In the genomic region with DNA sequence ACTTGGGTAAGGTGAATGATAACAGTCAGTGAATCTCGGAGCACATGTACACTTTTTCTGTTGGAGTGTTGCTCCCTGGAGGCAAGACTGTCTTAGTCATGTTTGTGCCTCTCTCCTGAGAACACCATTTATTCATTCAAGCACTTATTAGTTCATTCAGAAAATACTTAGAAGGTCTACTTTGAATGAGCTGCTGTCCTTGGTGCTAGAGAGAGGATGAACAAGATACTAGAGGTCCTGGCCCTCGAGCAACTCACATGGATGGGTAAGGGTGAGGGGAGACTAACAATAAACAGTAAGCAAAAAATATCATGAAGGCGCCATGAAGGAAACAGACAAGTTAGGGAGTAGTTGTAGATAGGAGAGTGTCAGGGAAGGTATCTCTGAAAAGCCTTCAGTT, we compare ENCODE assay signal across 26 cellular contexts. TPM values are rescaled to one million over a fixed set of nuclear protein-coding genes. Genes with fewer than 3 reads are reported as not detected.
DNase-seq lines count a peak whose midpoint lies in the region; ATAC-seq, FAIRE-seq and TF ChIP-seq lines count a peak whose summit lies in the region.
"Had no signal": no experiment of that assay in that cellular context is flagged by ENCODE, and none has a peak within 500 bp of the region (broad histone marks: within the 10 kb centered on the region; RNA-seq: fewer than 3 reads in every experiment).

No MANE protein-coding gene starts in this region.

- H3K9me3 ChIP-seq in HepG2 (ENCODE audit: low read length) (no peaks in the 10 kb centered on the region), right lobe of liver (no peaks in the 10 kb centered on the region), adipocyte (ENCODE audit: control insufficient read depth, low read length) (no peaks in the 10 kb centered on the region), aorta (ENCODE audit: control insufficient read depth, low read length) (no peaks in the 10 kb centered on the region), gastroesophageal sphincter (no peaks in the 10 kb centered on the region), gastrocnemius medialis (no peaks in the 10 kb centered on the region)
- H3K9me3 ChIP-seq: lower lobe of right lung, transverse colon had no signal

- no peaks in the 10 kb centered on the region for H3K27me3 ChIP-seq in HepG2 (ENCODE audit: control insufficient read depth in 1 of 2, insufficient read depth in 2 of 2, low read length in 2 of 2)
- no peaks in the 10 kb centered on the region for H3K27me3 ChIP-seq in right lobe of liver
- no peaks in the 10 kb centered on the region for H3K27me3 ChIP-seq in adipocyte (replicated peaks; ENCODE audit: control insufficient read depth, insufficient read depth, low read length)
- no peaks in the 10 kb centered on the region for H3K27me3 ChIP-seq in aorta (ENCODE audit: control insufficient read depth in 1 of 2, insufficient read depth in 2 of 2, low read length in 1 of 2)
- peaks cover 8% of the 10 kb centered on the region for H3K27me3 ChIP-seq in gastroesophageal sphincter
- H3K27me3 ChIP-seq in gastrocnemius medialis = no peaks in the 10 kb centered on the region
- H3K27me3 ChIP-seq: brain microvascular endothelial cell, transverse colon had no signal

- H3K4me1 ChIP-seq in HepG2 (ENCODE audit: insufficient read depth, low read length) (peaks cover 14% of the 10 kb centered on the region; the same call in 1 of the 2 replicates), right lobe of liver (no peaks in the 10 kb centered on the region), adipocyte (ENCODE audit: control insufficient read depth, insufficient read depth, low read length) (no peaks in the 10 kb centered on the region), aorta (ENCODE audit: control insufficient read depth in 1 of 2, insufficient read depth in 2 of 2, low read length in 2 of 2) (no peaks in the 10 kb centered on the region), gastroesophageal sphincter (peaks cover 0 to 5% (median 0%) of the 10 kb centered on the region in 3 donors), gastrocnemius medialis (no peaks in the 10 kb centered on the region)
- H3K4me1 ChIP-seq: lower lobe of right lung, transverse colon had no signal

- in situ Hi-C loops in HepG2 (cut with HindIII; ENCODE audit: extremely low pct_ligation_motif_present, low pct_unique_long_range_greater_than_20kb) (no loop called here), gastrocnemius medialis (cut with MboI; ENCODE audit: low sequenced_read_pairs in 4 of 4) (loop anchor here in 2 of 4 donors (10.0 kb wide), 2 partner anchors 255 to 265 kb away; no protein-coding TSS in a partner anchor)

- no peak overlapping the region for H2AFZ ChIP-seq in HepG2 (ENCODE audit: low read length)

- 31% methylated on average over 3 of the region's 3 CpGs for WGBS in HepG2 (ENCODE audit: low lambda C conversion rate)
- 76% methylated on average over 3 of the region's 3 CpGs for WGBS in right lobe of liver (ENCODE audit: insufficient coverage, low coverage, low lambda C conversion rate, missing lambda C conversion rate)
- WGBS in aorta, 2 donors = 87 to 89% methylated on average over 3 of the region's 3 CpGs
- 73 to 100% methylated on average over 2 to 3 of the region's 3 CpGs for WGBS in gastroesophageal sphincter (ENCODE audit: low coverage in 1 of 2), 2 donors

- FAIRE-seq in HepG2 (lab: Jason Lieb, UNC) = no peak
- FAIRE-seq: A204.1, islet of Langerhans, RCC 7860 had no signal

- TF ChIP-seq POLR2A in HepG2 (IDR thresholded peaks at IDR 0.05; ENCODE audit: insufficient read depth in 1 of 2, low read depth in 2 of 2, low read length in 2 of 2) (no peak), right lobe of liver (IDR thresholded peaks at IDR 0.05) (no peak), gastroesophageal sphincter (IDR thresholded peaks at IDR 0.05) (no peak), gastrocnemius medialis (IDR thresholded peaks at IDR 0.05) (no peak)

- H3K36me3 ChIP-seq in HepG2 (replicated peaks in 1 of 2; ENCODE audit: control insufficient read depth in 1 of 2, insufficient read depth in 2 of 2, low read length in 2 of 2) (no peaks in the 10 kb centered on the region), right lobe of liver (no peaks in the 10 kb centered on the region), adipocyte (ENCODE audit: control insufficient read depth, insufficient read depth, low read length, severe bottlenecking) (no peaks in the 10 kb centered on the region), aorta (ENCODE audit: control insufficient read depth in 1 of 2, insufficient read depth in 2 of 2, low read length in 1 of 2) (no peaks in the 10 kb centered on the region), gastroesophageal sphincter (no peaks in the 10 kb centered on the region), gastrocnemius medialis (no peaks in the 10 kb centered on the region)
- H3K36me3 ChIP-seq: brain microvascular endothelial cell, lower lobe of right lung, transverse colon had no signal

- ATAC-seq in HepG2 (peak; percentile 30; the same call in 1 of the 3 replicates), right lobe of liver (no peak), aorta (ENCODE audit: low FRiP score) (no peak), gastroesophageal sphincter (no peak), gastrocnemius medialis (no peak)
- ATAC-seq: lower lobe of right lung had no signal

- BruUV-seq in HepG2 (replicated peaks; lab: Mats Ljungman, UMichigan) = no TSS peak

- TF ChIP-seq CTCF in HepG2 (CRISPR knock-in tag; IDR thresholded peaks at IDR 0.05) (no peak), right lobe of liver (IDR thresholded peaks at IDR 0.05) (no peak), fibroblast of villous mesenchyme (IDR thresholded peaks at IDR 0.05; ENCODE audit: insufficient read depth, low read depth, low read length) (no peak), gastroesophageal sphincter (IDR thresholded peaks at IDR 0.05) (no peak), gastrocnemius medialis (IDR thresholded peaks at IDR 0.05 in 4 of 5, conservative IDR thresholded peaks at IDR 0.05 in 1 of 5) (no peak)

- H3K27ac ChIP-seq in HepG2 (ENCODE audit: extremely low read length, insufficient read depth, low read length) (no peak overlapping the region), right lobe of liver (no peak overlapping the region), aorta (ENCODE audit: low read depth in 1 of 2, low read length in 2 of 2) (no peak overlapping the region), gastroesophageal sphincter (no peak overlapping the region), gastrocnemius medialis (no peak overlapping the region)
- H3K27ac ChIP-seq: brain microvascular endothelial cell, coronary artery, lower lobe of right lung, transverse colon had no signal

- H3K79me2 ChIP-seq in HepG2 (ENCODE audit: insufficient read depth, low read length) = no peaks in the 10 kb centered on the region

- H3K9ac ChIP-seq in HepG2 (ENCODE audit: insufficient read depth, low read depth, low read length) (no peak overlapping the region), adipocyte (ENCODE audit: low read length) (no peak overlapping the region)

- DNase-seq in HepG2 (ENCODE audit: low spot score) (no peak), right lobe of liver (no peak), adipocyte (ENCODE audit: low read depth) (peak; percentile 35), fibroblast of villous mesenchyme (ENCODE audit: low read depth) (peak; percentile 14), aorta (no peak), gastrocnemius medialis (no peak), NK-92 (lab: John Stamatoyannopoulos, UW; ENCODE audit: unreplicated experiment) (no peak)
- DNase-seq: activated CD4-positive, alpha-beta T cell treated with anti-CD3 and anti-CD28 coated beads, Interleukin-2, amount 50 U/mL, for 48 hours; activated CD4-positive, CD25-positive, alpha-beta regulatory T cell; activated effector memory CD4-positive, alpha-beta T cell treated with Interleukin-2 at 50 U/mL for 16 hours; activated naive CD8-positive, alpha-beta T cell treated with anti-CD3 and anti-CD28 coated beads, Interleukin-2, amount 10 ng/mL, durations not matched to agents 7 days and 5 days; brain microvascular endothelial cell; COR-L47; DND-41; HFFc6; lower lobe of right lung; NCI-H1417; NCI-H2081 treated with DMSO at 0.1 percent for 48 hours; NCI-H510A; stimulated activated CD4-positive, alpha-beta T cell treated with anti-CD3 and anti-CD28 coated beads, Interleukin-4, amount 100 ng/mL, for 4 hours; transverse colon had no signal

- H3K4me3 ChIP-seq in HepG2 (replicated peaks in 1 of 3; ENCODE audit: insufficient read depth in 1 of 3, low read depth in 2 of 3, low read length in 3 of 3) (no peak overlapping the region), right lobe of liver (no peak overlapping the region), adipocyte (ENCODE audit: low read length) (no peak overlapping the region), fibroblast of villous mesenchyme (ENCODE audit: low read depth, low read length) (no peak overlapping the region), aorta (ENCODE audit: low read length in 2 of 2) (no peak overlapping the region), gastroesophageal sphincter (no peak overlapping the region), gastrocnemius medialis (no peak overlapping the region)
- H3K4me3 ChIP-seq: coronary artery, lower lobe of right lung, transverse colon had no signal

- no peak overlapping the region for H3K4me2 ChIP-seq in HepG2 (ENCODE audit: low read depth, low read length)

- TF ChIP-seq RAD21 in HepG2 (CRISPR knock-in tag; IDR thresholded peaks at IDR 0.05) = no peak

- intact Hi-C loops in HepG2 (cut with micrococcal nuclease; ENCODE audit: unreplicated experiment) = no loop called here
- intact Hi-C loops in right lobe of liver (cut with DNase I) = no loop called here
- intact Hi-C loops in aorta (cut with DNase I) = no loop called here
- intact Hi-C loops in gastrocnemius medialis (cut with DNase I; ENCODE audit: low total_unique reads) = no loop called here

- TF ChIP-seq EP300 in HepG2 (IDR thresholded peaks at IDR 0.05; ENCODE audit: low read depth in 2 of 2, low read length in 2 of 2) = no peak
- TF ChIP-seq EP300 in HepG2 (CRISPR knock-in tag; IDR thresholded peaks at IDR 0.05; ENCODE audit: borderline replicate concordance) = no peak
- no peak for TF ChIP-seq EP300 in gastroesophageal sphincter (IDR thresholded peaks at IDR 0.05)

- CTCF ChIA-PET in HepG2 (lab: Yijun Ruan, JAX; ENCODE audit: low intra/inter-chr PET ratio, low total read pairs) = no interaction called here

- POLR2A ChIA-PET in HepG2 (lab: Yijun Ruan, JAX) = no interaction called here

- H4K20me1 ChIP-seq in HepG2 (ENCODE audit: insufficient read depth, low read length) = no peaks in the 10 kb centered on the region

RNA-seq across cellular contexts. Expression of gene SAMD4A, which starts 17.1 kb away (rescaled TPM):
- 6.9 and 13.0 TPM in 2 replicates for total RNA-seq in HepG2 (2016; rRNA removed; fragmentation: Illumina TruSeq; extraction: Trizol)
- 38.3 and 41.9 TPM in 2 replicates for total RNA-seq in HepG2 (2016; cell fraction: cytosol; rRNA removed; fragmentation: Illumina TruSeq; extraction: Trizol; ENCODE audit: low read depth)
- 6.5 and 11.9 TPM in 2 replicates for total RNA-seq in HepG2 (2016; cell fraction: insoluble cytoplasmic fraction; rRNA removed; fragmentation: Illumina TruSeq; extraction: Trizol)
- total RNA-seq in HepG2 (2016; cell fraction: membrane; rRNA removed; fragmentation: Illumina TruSeq; extraction: Trizol) = 12.3 and 13.3 TPM in 2 replicates
- total RNA-seq in HepG2 (2016; cell fraction: nucleus; rRNA removed; fragmentation: Illumina TruSeq; extraction: Trizol) = 24.4 and 25.8 TPM in 2 replicates
- 11.7 and 11.8 TPM in 2 replicates for polyA plus RNA-seq in HepG2 (2011; rRNA removed)
- 4.9 and 6.1 TPM in 2 replicates for polyA plus RNA-seq in HepG2 (2011; cell fraction: cytosol; rRNA removed)
- polyA plus RNA-seq in HepG2 (2011; cell fraction: nucleus; rRNA removed) = 89.4 and 113 TPM in 2 replicates
- polyA plus RNA-seq in HepG2 (2012) = 22.3 and 23.9 TPM in 2 replicates
- polyA plus RNA-seq in HepG2 (2016; cell fraction: cytosol; fragmentation: Illumina TruSeq; extraction: Trizol; ENCODE audit: low read depth) = 1.5 and 1.9 TPM in 2 replicates
- 5.1 and 6.3 TPM in 2 replicates for polyA plus RNA-seq in HepG2 (2016; cell fraction: insoluble cytoplasmic fraction; fragmentation: Illumina TruSeq; extraction: Trizol; ENCODE audit: low read depth)
- polyA plus RNA-seq in HepG2 (2016; cell fraction: membrane; fragmentation: Illumina TruSeq; extraction: Trizol; ENCODE audit: low read depth) = 3.2 and 3.3 TPM in 2 replicates
- polyA plus RNA-seq in HepG2 (2016; cell fraction: nucleus; fragmentation: Illumina TruSeq; extraction: Trizol; ENCODE audit: insufficient read depth, low read depth) = 31.5 and 34.6 TPM in 2 replicates
- 3.0 and 40.6 TPM in 2 replicates for polyA minus RNA-seq in HepG2 (2011; rRNA and poly(A)+ RNA removed; ENCODE audit: low replicate concordance)
- 26.1 and 26.2 TPM in 2 replicates for polyA minus RNA-seq in HepG2 (2011; cell fraction: cytosol; rRNA and poly(A)+ RNA removed)
- 112 and 120 TPM in 2 replicates for polyA minus RNA-seq in HepG2 (2011; cell fraction: nucleus; rRNA and poly(A)+ RNA removed)
- total RNA-seq in right lobe of liver = 10 to 100 TPM; 16.7 to 31.9 (median 21.1) TPM
- total RNA-seq in fibroblast of villous mesenchyme = 43.5 and 61.3 TPM in 2 replicates
- total RNA-seq in aorta = 100 to 1,000 TPM; 131 to 386 TPM
- 10 to 100 TPM; 18.8 to 74.1 TPM for polyA plus RNA-seq in aorta
- total RNA-seq in gastroesophageal sphincter = 100 to 1,000 TPM in 2 of 4 donors, 10 to 100 TPM in 2; 65.2 to 163 (median 89.7) TPM
- total RNA-seq in gastrocnemius medialis = 10 to 100 TPM; 26.4 to 48.0 (median 42.2) TPM

RNA-seq across cellular contexts. Expression of gene CGRRF1, which starts 40.2 kb away (rescaled TPM):
- 13.3 and 18.2 TPM in 2 replicates for total RNA-seq in HepG2 (2016; rRNA removed; fragmentation: Illumina TruSeq; extraction: Trizol)
- 11.9 and 12.4 TPM in 2 replicates for total RNA-seq in HepG2 (2016; cell fraction: cytosol; rRNA removed; fragmentation: Illumina TruSeq; extraction: Trizol; ENCODE audit: low read depth)
- total RNA-seq in HepG2 (2016; cell fraction: insoluble cytoplasmic fraction; rRNA removed; fragmentation: Illumina TruSeq; extraction: Trizol) = 10.9 and 19.9 TPM in 2 replicates
- total RNA-seq in HepG2 (2016; cell fraction: membrane; rRNA removed; fragmentation: Illumina TruSeq; extraction: Trizol) = 18.6 and 21.2 TPM in 2 replicates
- 22.0 and 22.6 TPM in 2 replicates for total RNA-seq in HepG2 (2016; cell fraction: nucleus; rRNA removed; fragmentation: Illumina TruSeq; extraction: Trizol)
- polyA plus RNA-seq in HepG2 (2011; rRNA removed) = 11.3 and 16.8 TPM in 2 replicates
- polyA plus RNA-seq in HepG2 (2011; cell fraction: cytosol; rRNA removed) = 3.9 and 6.0 TPM in 2 replicates
- 6.8 and 7.7 TPM in 2 replicates for polyA plus RNA-seq in HepG2 (2011; cell fraction: nucleus; rRNA removed)
- polyA plus RNA-seq in HepG2 (2012) = 16.4 and 16.6 TPM in 2 replicates
- polyA plus RNA-seq in HepG2 (2016; cell fraction: cytosol; fragmentation: Illumina TruSeq; extraction: Trizol; ENCODE audit: low read depth) = 13.1 and 14.1 TPM in 2 replicates
- 11.8 and 12.8 TPM in 2 replicates for polyA plus RNA-seq in HepG2 (2016; cell fraction: insoluble cytoplasmic fraction; fragmentation: Illumina TruSeq; extraction: Trizol; ENCODE audit: low read depth)
- polyA plus RNA-seq in HepG2 (2016; cell fraction: membrane; fragmentation: Illumina TruSeq; extraction: Trizol; ENCODE audit: low read depth) = 15.1 and 15.3 TPM in 2 replicates
- polyA plus RNA-seq in HepG2 (2016; cell fraction: nucleus; fragmentation: Illumina TruSeq; extraction: Trizol; ENCODE audit: insufficient read depth, low read depth) = 25.5 and 30.7 TPM in 2 replicates
- polyA minus RNA-seq in HepG2 (2011; rRNA and poly(A)+ RNA removed; ENCODE audit: low replicate concordance) = 5.3 and 5.7 TPM in 2 replicates
- 5.4 and 7.5 TPM in 2 replicates for polyA minus RNA-seq in HepG2 (2011; cell fraction: cytosol; rRNA and poly(A)+ RNA removed)
- 14.0 and 21.4 TPM in 2 replicates for polyA minus RNA-seq in HepG2 (2011; cell fraction: nucleus; rRNA and poly(A)+ RNA removed)
- total RNA-seq in right lobe of liver = 1 to 10 TPM; 5.4 to 8.2 (median 6.7) TPM
- 12.2 and 17.3 TPM in 2 replicates for total RNA-seq in fibroblast of villous mesenchyme
- total RNA-seq in aorta = 10 to 100 TPM; 18.7 to 25.4 TPM
- polyA plus RNA-seq in aorta = 10 to 100 TPM; 19.9 to 21.3 TPM
- total RNA-seq in gastroesophageal sphincter = 10 to 100 TPM; 12.3 to 32.8 (median 22.2) TPM
- 10 to 100 TPM; 13.7 to 27.0 (median 20.7) TPM for total RNA-seq in gastrocnemius medialis

Comparison
In these comparisons a context has a peak if more than half of its experiments do, and no peak if none do; other contexts are left out.
1. DNase-seq: peak in adipocyte (single experiment) and fibroblast of villous mesenchyme (single experiment); none in HepG2 (single experiment), right lobe of liver (0 of 3), aorta (0 of 2), gastrocnemius medialis (0 of 2) and NK-92 (single experiment).